In the genomic region with DNA sequence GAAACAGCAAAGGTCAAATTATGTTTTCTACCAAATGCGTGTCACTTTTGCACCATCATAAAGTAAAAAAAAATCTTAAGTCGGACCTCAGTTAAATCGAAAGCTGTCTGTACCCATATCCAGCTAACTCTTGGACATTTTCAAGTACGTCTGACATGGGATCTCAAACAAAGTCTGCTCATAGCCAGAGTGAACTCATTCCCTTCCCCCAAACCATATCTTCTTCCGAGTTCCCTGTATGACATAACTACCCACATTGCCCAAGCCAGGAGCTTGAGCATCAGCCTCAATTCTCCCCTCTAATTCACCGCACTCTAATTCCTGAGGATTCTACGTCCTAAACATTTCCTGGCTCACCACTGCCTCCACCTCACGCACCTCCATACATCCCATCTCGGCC, we compare ENCODE assay signal across 11 cellular contexts.
DNase-seq lines count a peak whose midpoint lies in the region; ATAC-seq and TF ChIP-seq lines count a peak whose summit lies in the region.
"Had no signal": no experiment of that assay in that cellular context is flagged by ENCODE, and none has a peak within 500 bp of the region (broad histone marks: within the 10 kb centered on the region; RNA-seq: fewer than 3 reads in every experiment).

No MANE protein-coding gene starts in this region.

- H3K9me3 ChIP-seq in Caco-2 (no peaks in the 10 kb centered on the region), neutrophil (no peaks in the 10 kb centered on the region)
- H3K9me3 ChIP-seq: esophagus squamous epithelium, suprapubic skin had no signal

- CTCF ChIA-PET in Caco-2 (lab: Charles Lee), result interaction anchor here (1.0 to 1.9 kb wide), 3 partner anchors 17 to 209 kb away, joined by 6 to 8 read pairs (median 6); no protein-coding TSS in a partner anchor
- CTCF ChIA-PET in HEK293T (lab: Yijun Ruan, JAX), result interaction anchor here (0.8 to 4.4 kb wide), 9 partner anchors 9 to 747 kb away, joined by 3 to 40 read pairs (median 4); no protein-coding TSS in a partner anchor

- DNase-seq in Caco-2 (no peak), NOMO-1 treated with DMSO at 0.1 percent for 48 hours (lab: John Stamatoyannopoulos, UW; ENCODE audit: unreplicated experiment) (peak; percentile 41), HEK293T (ENCODE audit: extremely low spot score) (no peak), caudate nucleus (lab: John Stamatoyannopoulos, UW) (no peak)
- DNase-seq in activated naive CD8-positive, alpha-beta T cell treated with anti-CD3 and anti-CD28 coated beads, Interleukin-2, amount 10 ng/mL, durations not matched to agents 7 days and 5 days, result no peak
- DNase-seq: esophagus squamous epithelium, left colon had no signal

- H3K36me3 ChIP-seq in Caco-2 (ENCODE audit: control insufficient read depth, insufficient read depth, low read length) (no peaks in the 10 kb centered on the region), neutrophil (no peaks in the 10 kb centered on the region)
- H3K36me3 ChIP-seq: esophagus squamous epithelium, suprapubic skin had no signal

- peaks cover 3% of the 10 kb centered on the region for H3K27me3 Mint-ChIP-seq in Caco-2 (ENCODE audit: insufficient read depth, unreplicated experiment)
- H3K27me3 Mint-ChIP-seq in activated naive CD8-positive, alpha-beta T cell treated with anti-CD3 and anti-CD28 coated beads, Interleukin-2, amount 10 ng/mL, durations not matched to agents 7 days and 5 days, result no peaks in the 10 kb centered on the region

- POLR2A ChIA-PET in Caco-2 (lab: Charles Lee), result interaction anchor here (0.6 kb wide), 1 partner anchor 140 kb away, joined by 6 read pairs; the partner anchor contains the start of gene STARD3NL
- POLR2A ChIA-PET in activated naive CD8-positive, alpha-beta T cell treated with anti-CD3 and anti-CD28 coated beads, Interleukin-2, amount 10 ng/mL, durations not matched to agents 7 days and 5 days (lab: Charles Lee), result interaction anchor here (0.5 to 1.5 kb wide), 3 partner anchors 12 to 85 kb away, joined by 3 to 4 read pairs (median 3); no protein-coding TSS in a partner anchor
- POLR2A ChIA-PET in HEK293T (lab: Yijun Ruan, JAX), result no interaction called here

- no peak overlapping the region for H3K27ac Mint-ChIP-seq in Caco-2 (ENCODE audit: unreplicated experiment)
- H3K27ac Mint-ChIP-seq in activated naive CD8-positive, alpha-beta T cell treated with anti-CD3 and anti-CD28 coated beads, Interleukin-2, amount 10 ng/mL, durations not matched to agents 7 days and 5 days, result peak overlapping the region; percentile 89

- intact Hi-C loops in Caco-2 (cut with micrococcal nuclease; ENCODE audit: unreplicated experiment), result loop anchor here (1.0 kb wide), 3 partner anchors 103 to 417 kb away; no protein-coding TSS in a partner anchor

- H3K4me3 ChIP-seq in Caco-2 (ENCODE audit: low read depth, low read length) (no peak overlapping the region), neutrophil (ENCODE audit: low read depth in 1 of 2, low read length in 1 of 2) (no peak overlapping the region)
- H3K4me3 ChIP-seq: esophagus squamous epithelium, suprapubic skin had no signal

- 0 out of 2 replicates have a peak, but pooled peaks cover 5% of the 10 kb centered on the region for H3K4me1 ChIP-seq in Caco-2
- H3K4me1 ChIP-seq in neutrophil (ENCODE audit: control insufficient read depth in 1 of 2, insufficient read depth in 1 of 2, low read depth in 1 of 2, low read length in 1 of 2), result peaks cover 55 to 58% of the 10 kb centered on the region in 2 experiments
- H3K4me1 ChIP-seq: esophagus squamous epithelium, suprapubic skin had no signal

- no peak for ATAC-seq in activated naive CD8-positive, alpha-beta T cell treated with anti-CD3 and anti-CD28 coated beads, Interleukin-2, amount 10 ng/mL, durations not matched to agents 7 days and 5 days (ENCODE audit: low read depth)
- no peak for ATAC-seq in GM18907 (IDR thresholded peaks at IDR 0.05; ENCODE audit: unreplicated experiment)

- TF ChIP-seq CTCF in Caco-2 (IDR thresholded peaks at IDR 0.05; ENCODE audit: insufficient read depth in 1 of 2, low read depth in 1 of 2, low read length in 1 of 2, severe bottlenecking in 1 of 2, unreplicated experiment in 1 of 2), result no peak
- TF ChIP-seq CTCF in neutrophil (IDR thresholded peaks at IDR 0.05), result no peak

- peak overlapping the region; percentile 21 for H3K4me3 Mint-ChIP-seq in Caco-2 (ENCODE audit: unreplicated experiment)
- H3K4me3 Mint-ChIP-seq in activated naive CD8-positive, alpha-beta T cell treated with anti-CD3 and anti-CD28 coated beads, Interleukin-2, amount 10 ng/mL, durations not matched to agents 7 days and 5 days, result peak overlapping the region; percentile 74

- H3K4me1 Mint-ChIP-seq in Caco-2 (ENCODE audit: low read depth, unreplicated experiment), result peaks cover 11% of the 10 kb centered on the region
- peaks cover 31% of the 10 kb centered on the region for H3K4me1 Mint-ChIP-seq in activated naive CD8-positive, alpha-beta T cell treated with anti-CD3 and anti-CD28 coated beads, Interleukin-2, amount 10 ng/mL, durations not matched to agents 7 days and 5 days

- no peaks in the 10 kb centered on the region for H3K27me3 ChIP-seq in Caco-2 (replicated peaks; ENCODE audit: control insufficient read depth, insufficient read depth, low read length)
- no peaks in the 10 kb centered on the region for H3K27me3 ChIP-seq in neutrophil
- H3K27me3 ChIP-seq: esophagus squamous epithelium, suprapubic skin had no signal

- peak overlapping the region; percentile 67 for H3K27ac ChIP-seq in neutrophil
- no peak overlapping the region for H3K27ac ChIP-seq in caudate nucleus (ENCODE audit: low read depth, low read length)
- H3K27ac ChIP-seq: suprapubic skin had no signal

- no peaks in the 10 kb centered on the region for H3K9me3 Mint-ChIP-seq in Caco-2 (ENCODE audit: unreplicated experiment)
- no peaks in the 10 kb centered on the region for H3K9me3 Mint-ChIP-seq in activated naive CD8-positive, alpha-beta T cell treated with anti-CD3 and anti-CD28 coated beads, Interleukin-2, amount 10 ng/mL, durations not matched to agents 7 days and 5 days
- H3K9me3 Mint-ChIP-seq: T-helper 1 cell treated with Interleukin-12 subunit alpha and Interleukin-12 subunit beta and Interleukin-4 antibody, amounts not matched to agents 30 μg/mL and 1 μg/mL, for 36 hours had no signal

- no TSS peak for BruUV-seq in Caco-2 (replicated peaks; lab: Mats Ljungman, UMichigan)

- peaks cover 4% of the 10 kb centered on the region for H3K36me3 Mint-ChIP-seq in Caco-2 (ENCODE audit: insufficient read depth, unreplicated experiment)
- H3K36me3 Mint-ChIP-seq in activated naive CD8-positive, alpha-beta T cell treated with anti-CD3 and anti-CD28 coated beads, Interleukin-2, amount 10 ng/mL, durations not matched to agents 7 days and 5 days, result no peaks in the 10 kb centered on the region

TF ChIP-seq in HEK293T, 16 proteins besides CTCF, POLR2A, EP300 and RAD21:
- TF ChIP-seq FOXM1 (IDR thresholded peaks at IDR 0.05; ENCODE audit: borderline replicate concordance), result no peak
- TF ChIP-seq ZNF384 (IDR thresholded peaks at IDR 0.05), result no peak
- TF ChIP-seq TARDBP (IDR thresholded peaks at IDR 0.05), result no peak
- no peak for TF ChIP-seq L3MBTL2 (conservative IDR thresholded peaks at IDR 0.05)
- TF ChIP-seq BHLHE40 (IDR thresholded peaks at IDR 0.05; ENCODE audit: borderline replicate concordance), result no peak
- TF ChIP-seq ARNT (IDR thresholded peaks at IDR 0.05), result no peak
- TF ChIP-seq FOXK2 (IDR thresholded peaks at IDR 0.05), result no peak
- TF ChIP-seq SUZ12 (IDR thresholded peaks at IDR 0.05), result no peak
- no peak for TF ChIP-seq LEF1 (IDR thresholded peaks at IDR 0.05; ENCODE audit: borderline replicate concordance)
- no peak for TF ChIP-seq SP1 (IDR thresholded peaks at IDR 0.05)
- TF ChIP-seq CTBP1 (IDR thresholded peaks at IDR 0.05; ENCODE audit: borderline replicate concordance), result no peak
- no peak for TF ChIP-seq HDGF (IDR thresholded peaks at IDR 0.05; ENCODE audit: borderline replicate concordance)
- TF ChIP-seq FOXA1 (IDR thresholded peaks at IDR 0.05), result no peak
TF ChIP-seq in HEK293T: peak in this region for 0.
